9 cellular contexts compared by ENCODE assay signal in genomic region chr6:159981171-159981571, GRCh38. TPM values are rescaled to one million over a fixed set of nuclear protein-coding genes. Genes with fewer than 3 reads are reported as not detected.
DNase-seq lines count a peak whose midpoint lies in the region; ATAC-seq and TF ChIP-seq lines count a peak whose summit lies in the region.
"Had no signal": no experiment of that assay in that cellular context is flagged by ENCODE, and none has a peak within 500 bp of the region (broad histone marks: within the 10 kb centered on the region; RNA-seq: fewer than 3 reads in every experiment).

No MANE protein-coding gene starts in this region.

- peak overlapping the region; percentile 98 for H3K27ac Mint-ChIP-seq in activated naive CD4-positive, alpha-beta T cell treated with anti-CD3 and anti-CD28 coated beads, Interleukin-2, amount 50 U/mL, for 24 hours

- H3K9me3 Mint-ChIP-seq in activated naive CD4-positive, alpha-beta T cell treated with anti-CD3 and anti-CD28 coated beads, Interleukin-2, amount 50 U/mL, for 24 hours, result peaks cover 5% of the 10 kb centered on the region

- ATAC-seq in right cardiac atrium, result no peak
- no peak for ATAC-seq in upper lobe of right lung
- no peak for ATAC-seq in GM19035 (IDR thresholded peaks at IDR 0.05; ENCODE audit: unreplicated experiment)
- no peak for ATAC-seq in HG03045 (IDR thresholded peaks at IDR 0.05; ENCODE audit: unreplicated experiment)

- WGBS in right cardiac atrium, result 82% methylated on average over 8 of the region's 8 CpGs

- H3K9me3 ChIP-seq in right cardiac atrium (ENCODE audit: control insufficient read depth, low read length) (no peaks in the 10 kb centered on the region), mucosa of rectum (ENCODE audit: control insufficient read depth in 2 of 2, low read length in 2 of 2) (no peaks in the 10 kb centered on the region), upper lobe of right lung (no peaks in the 10 kb centered on the region)

- DNase-seq in right cardiac atrium (no peak), cardiac septum (ENCODE audit: low spot score) (no peak), upper lobe of right lung (no peak), amygdala (lab: John Stamatoyannopoulos, UW) (no peak)
- DNase-seq: NCI-H82 had no signal

- H3K27me3 Mint-ChIP-seq in activated naive CD4-positive, alpha-beta T cell treated with anti-CD3 and anti-CD28 coated beads, Interleukin-2, amount 50 U/mL, for 24 hours, result no peaks in the 10 kb centered on the region

- H3K4me3 ChIP-seq in right cardiac atrium (ENCODE audit: low read length) (no peak overlapping the region), mucosa of rectum (ENCODE audit: low read length in 2 of 2) (peak overlapping the region in 1 of 2 donors; percentile 35), upper lobe of right lung (peak overlapping the region; percentile 23)

- H3K36me3 Mint-ChIP-seq in activated naive CD4-positive, alpha-beta T cell treated with anti-CD3 and anti-CD28 coated beads, Interleukin-2, amount 50 U/mL, for 24 hours, result peaks cover 4% of the 10 kb centered on the region

- H3K27ac ChIP-seq in right cardiac atrium (ENCODE audit: low read length) (peak overlapping the region; percentile 15), mucosa of rectum (ENCODE audit: low read depth in 2 of 2, low read length in 2 of 2) (peak overlapping the region; percentile 37 to 49), upper lobe of right lung (peak overlapping the region; percentile 83)

- H3K36me3 ChIP-seq in mucosa of rectum (ENCODE audit: control insufficient read depth in 2 of 2, insufficient read depth in 2 of 2, low read length in 2 of 2), result no peaks in the 10 kb centered on the region
- H3K36me3 ChIP-seq in upper lobe of right lung, result no peaks in the 10 kb centered on the region

- H3K4me1 ChIP-seq in right cardiac atrium (ENCODE audit: control insufficient read depth, insufficient read depth, low read length), result peaks cover 39% of the 10 kb centered on the region
- H3K4me1 ChIP-seq in mucosa of rectum (ENCODE audit: control insufficient read depth in 2 of 2, insufficient read depth in 2 of 2, low read length in 2 of 2), result peaks cover 43 to 59% of the 10 kb centered on the region in 2 donors
- peaks cover 97% of the 10 kb centered on the region for H3K4me1 ChIP-seq in upper lobe of right lung

- no peak for TF ChIP-seq CTCF in upper lobe of right lung (IDR thresholded peaks at IDR 0.05)

- H3K9ac ChIP-seq in mucosa of rectum (ENCODE audit: low read depth in 1 of 2, low read length in 2 of 2), result no peak overlapping the region

- no peaks in the 10 kb centered on the region for H3K27me3 ChIP-seq in right cardiac atrium (ENCODE audit: control insufficient read depth, insufficient read depth)
- no peaks in the 10 kb centered on the region for H3K27me3 ChIP-seq in mucosa of rectum (ENCODE audit: control insufficient read depth in 2 of 2, insufficient read depth in 2 of 2, low read length in 2 of 2)
- no peaks in the 10 kb centered on the region for H3K27me3 ChIP-seq in upper lobe of right lung

- intact Hi-C loops in right cardiac atrium (cut with DNase I) (no loop called here), cardiac septum (cut with DNase I) (loop anchor here (5.0 kb wide), 1 partner anchor 46 kb away; no protein-coding TSS in a partner anchor), upper lobe of right lung (cut with DNase I) (no loop called here)

- H3K4me3 Mint-ChIP-seq in activated naive CD4-positive, alpha-beta T cell treated with anti-CD3 and anti-CD28 coated beads, Interleukin-2, amount 50 U/mL, for 24 hours, result peak overlapping the region; percentile 84

- H3K4me1 Mint-ChIP-seq in activated naive CD4-positive, alpha-beta T cell treated with anti-CD3 and anti-CD28 coated beads, Interleukin-2, amount 50 U/mL, for 24 hours, result peaks cover 100% of the 10 kb centered on the region

RNA-seq across cellular contexts. Expression of gene IGF2R, which starts 12.3 kb away (rescaled TPM):
- total RNA-seq in right cardiac atrium (10 to 100 TPM; 41.4 to 48.9 (median 46.6) TPM), cardiac septum (54.6 TPM), upper lobe of right lung (144 TPM)
- 19.6 TPM for polyA plus RNA-seq in right cardiac atrium

Comparison
In these comparisons a context has a peak if more than half of its experiments do, and no peak if none do; other contexts are left out.
1. H3K27ac ChIP-seq: peak in every context shown above with its lines; median percentile 83 in upper lobe of right lung; 43 in mucosa of rectum; 15 in right cardiac atrium.